9 cellular contexts compared by ENCODE assay signal in the genomic region with DNA sequence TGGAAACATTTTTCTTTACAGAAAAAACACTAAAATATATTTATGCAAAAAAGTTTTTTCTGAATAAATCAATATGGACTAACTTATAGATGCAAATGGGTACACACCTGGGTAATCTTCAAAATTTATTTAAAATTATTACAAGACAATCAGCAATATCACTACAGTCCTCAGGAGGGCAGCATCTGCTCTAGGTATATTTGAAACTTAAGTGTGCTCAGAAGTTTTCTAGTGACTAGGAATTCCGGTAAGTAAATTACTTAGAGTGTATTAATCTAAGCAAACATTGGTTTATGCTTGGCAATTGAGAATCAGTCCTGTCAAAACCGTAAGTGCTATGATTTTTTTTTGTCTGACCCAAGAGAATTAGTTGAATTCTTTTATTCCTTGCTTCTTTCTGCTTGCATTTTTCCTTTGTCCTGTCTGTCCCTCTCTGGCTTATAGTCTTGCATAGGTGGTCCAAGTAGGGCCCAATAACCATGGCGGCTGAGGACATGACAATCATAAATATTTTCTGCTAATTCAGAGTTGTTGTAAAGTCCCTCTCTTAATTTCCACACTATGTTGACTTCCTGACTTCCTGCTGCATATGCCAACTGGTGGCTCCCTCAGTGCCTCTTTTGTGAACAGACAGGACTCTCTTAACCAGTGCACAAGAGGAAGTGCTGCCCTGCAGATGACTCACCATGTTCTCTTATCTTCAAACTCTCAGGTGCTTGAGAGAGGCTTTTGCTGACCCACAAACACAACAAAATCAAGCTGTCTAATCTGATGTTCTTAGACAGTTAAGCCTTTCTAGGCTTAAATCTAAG.
DNase-seq lines count a peak whose midpoint lies in the region; ATAC-seq, FAIRE-seq and TF ChIP-seq lines count a peak whose summit lies in the region.
"Had no signal": no experiment of that assay in that cellular context is flagged by ENCODE, and none has a peak within 500 bp of the region (broad histone marks: within the 10 kb centered on the region; RNA-seq: fewer than 3 reads in every experiment).

No MANE protein-coding gene starts in this region.

- FAIRE-seq in colon (lab: Jason Lieb, UNC), result peak; percentile 41

- POLR2A ChIA-PET in AG04449 (lab: Yijun Ruan, JAX), result no interaction called here

- 6% methylated on average over 3 of the region's 3 CpGs for WGBS in right lobe of liver (ENCODE audit: insufficient coverage, low coverage, low lambda C conversion rate, missing lambda C conversion rate)

- peaks cover 30% of the 10 kb centered on the region for H3K27me3 Mint-ChIP-seq in type B pancreatic cell

- intact Hi-C loops in right lobe of liver (cut with DNase I), result loop anchor here (5.0 to 10.0 kb wide), 2 partner anchors 335 to 343 kb away; no protein-coding TSS in a partner anchor

- no peaks in the 10 kb centered on the region for H3K9me3 Mint-ChIP-seq in type B pancreatic cell

- peak; percentile 75 to 95 (median 86) for ATAC-seq in right lobe of liver

- H3K36me3 Mint-ChIP-seq in type B pancreatic cell, result no peaks in the 10 kb centered on the region

- no peak overlapping the region for H3K27ac ChIP-seq in right lobe of liver
- H3K27ac ChIP-seq: SJSA1 had no signal

- H3K4me3 ChIP-seq in AG04449 (ENCODE audit: low read depth, low read length) (no peak overlapping the region), right lobe of liver (no peak overlapping the region)
- H3K4me3 ChIP-seq: SJSA1 had no signal

- TF ChIP-seq CTCF in AG04449 (IDR thresholded peaks at IDR 0.05; ENCODE audit: insufficient read depth, low read length, missing control alignments) (peak; percentile 30), right lobe of liver (IDR thresholded peaks at IDR 0.05) (peak; percentile 60 to 73 (median 70)), type B pancreatic cell (conservative IDR thresholded peaks at IDR 0.05) (peak; percentile 94)

- no peak overlapping the region for H3K4me3 Mint-ChIP-seq in type B pancreatic cell

- no peaks in the 10 kb centered on the region for H3K9me3 ChIP-seq in right lobe of liver
- H3K9me3 ChIP-seq: SJSA1 had no signal

- peaks cover 15% of the 10 kb centered on the region for H3K4me1 Mint-ChIP-seq in type B pancreatic cell (ENCODE audit: unreplicated experiment)

- CTCF ChIA-PET in AG04449 (lab: Yijun Ruan, JAX), result no interaction called here

- peak overlapping the region; percentile 36 for H3K27ac Mint-ChIP-seq in type B pancreatic cell

- DNase-seq in AG04449 (ENCODE audit: low read depth, low spot score), result peak; percentile 5
- peak; percentile 10 for DNase-seq in GM04504 (ENCODE audit: low read depth)
- peak; percentile 71 for DNase-seq in HCEC 1CT
- peak; percentile 58 for DNase-seq in LHCN-M2 (ENCODE audit: low read depth)
- DNase-seq in RPMI7951 (ENCODE audit: low read depth), result peak; percentile 1
- DNase-seq in right lobe of liver, result peak in 1 of 3 donors; percentile 26
- no peak for DNase-seq in type B pancreatic cell (ENCODE audit: extremely low spot score, unreplicated experiment)

- H3K4me1 ChIP-seq in right lobe of liver, result peaks cover 0 to 6% (median 0%) of the 10 kb centered on the region in 4 donors
- H3K4me1 ChIP-seq: SJSA1 had no signal

- H3K36me3 ChIP-seq in right lobe of liver, result no peaks in the 10 kb centered on the region
- H3K36me3 ChIP-seq: SJSA1 had no signal

- no peaks in the 10 kb centered on the region for H3K27me3 ChIP-seq in right lobe of liver
- H3K27me3 ChIP-seq: SJSA1 had no signal

- no peak for TF ChIP-seq POLR2A in right lobe of liver (IDR thresholded peaks at IDR 0.05)

Comparison
In these comparisons a context has a peak if more than half of its experiments do, and no peak if none do; other contexts are left out.
1. CTCF ChIP-seq: peak in every context shown above with its lines; median percentile 94 in type B pancreatic cell; 70 in right lobe of liver; 30 in AG04449.